Comparison of ENCODE assay signal across 13 cellular contexts in genomic region chr1:42013881-42014470, GRCh38.
DNase-seq lines count a peak whose midpoint lies in the region; ATAC-seq and TF ChIP-seq lines count a peak whose summit lies in the region.
"Had no signal": no experiment of that assay in that cellular context is flagged by ENCODE, and none has a peak within 500 bp of the region (broad histone marks: within the 10 kb centered on the region; RNA-seq: fewer than 3 reads in every experiment).

No MANE protein-coding gene starts in this region.

- no peak for TF ChIP-seq POLR2A in spleen (IDR thresholded peaks at IDR 0.05)

- WGBS in spleen, 5 donors = 30 to 40% (median 32%) methylated on average over 7 of the region's 7 CpGs

- peaks cover 4% of the 10 kb centered on the region for H3K9me3 Mint-ChIP-seq in activated T-cell treated with anti-CD3 and anti-CD28 coated beads, Interleukin-2, amount 50 U/mL, for 24 hours
- no peaks in the 10 kb centered on the region for H3K9me3 Mint-ChIP-seq in endothelial cell (ENCODE audit: unreplicated experiment)
- H3K9me3 Mint-ChIP-seq: activated B cell treated with CpG ODN at 0.5 μM for 24 hours had no signal

- H3K4me1 ChIP-seq in OCI-LY3 (ENCODE audit: low read length) (peaks cover 58% of the 10 kb centered on the region), spleen (peaks cover 6 to 19% (median 16%) of the 10 kb centered on the region in 6 donors), left lung (peaks cover 0 to 8% of the 10 kb centered on the region in 2 donors)
- H3K4me1 ChIP-seq: tibial artery had no signal

- H3K27me3 ChIP-seq in OCI-LY3 (ENCODE audit: low read depth, low read length) (no peaks in the 10 kb centered on the region), spleen (replicated peaks in 1 of 7) (no peaks in the 10 kb centered on the region), left lung (no peaks in the 10 kb centered on the region)
- H3K27me3 ChIP-seq: tibial artery had no signal

- H3K36me3 Mint-ChIP-seq in activated T-cell treated with anti-CD3 and anti-CD28 coated beads, Interleukin-2, amount 50 U/mL, for 24 hours (ENCODE audit: low read depth) = peaks cover 3% of the 10 kb centered on the region
- no peaks in the 10 kb centered on the region for H3K36me3 Mint-ChIP-seq in endothelial cell (ENCODE audit: low read depth, unreplicated experiment)

- H3K79me2 ChIP-seq in OCI-LY3 (ENCODE audit: low read length) = peaks cover 83% of the 10 kb centered on the region

- no peaks in the 10 kb centered on the region for H3K9me3 ChIP-seq in OCI-LY3 (ENCODE audit: insufficient read depth, low read length)
- peaks cover 0 to 3% (median 0%) of the 10 kb centered on the region in 8 donors for H3K9me3 ChIP-seq in spleen
- H3K9me3 ChIP-seq in left lung = no peaks in the 10 kb centered on the region

- H3K4me3 ChIP-seq in OCI-LY3 (ENCODE audit: low read length) (no peak overlapping the region), spleen (no peak overlapping the region), left lung (no peak overlapping the region)
- H3K4me3 ChIP-seq: tibial artery had no signal

- peaks cover 25% of the 10 kb centered on the region for H3K36me3 ChIP-seq in OCI-LY3 (replicated peaks; ENCODE audit: low read depth, low read length)
- no peaks in the 10 kb centered on the region for H3K36me3 ChIP-seq in spleen
- H3K36me3 ChIP-seq in left lung = no peaks in the 10 kb centered on the region
- H3K36me3 ChIP-seq: tibial artery had no signal

- no peaks in the 10 kb centered on the region for H3K27me3 Mint-ChIP-seq in activated T-cell treated with anti-CD3 and anti-CD28 coated beads, Interleukin-2, amount 50 U/mL, for 24 hours
- peaks cover 1% of the 10 kb centered on the region for H3K27me3 Mint-ChIP-seq in endothelial cell (ENCODE audit: unreplicated experiment)

- DNase-seq in activated T-cell treated with anti-CD3 and anti-CD28 coated beads, Interleukin-2, amount 50 U/mL, for 24 hours = no peak
- DNase-seq in activated T-cell treated with anti-CD3 and anti-CD28 coated beads, Interleukin-2, amount 50 U/mL, for 48 hours = no peak
- DNase-seq in endothelial cell (ENCODE audit: low spot score) (no peak), spleen (no peak), ureter (ENCODE audit: low spot score) (no peak), left lung (no peak)
- DNase-seq: activated B cell treated with CpG ODN at 0.5 μM for 24 hours, amniotic stem cell, NCI-H146, PC-3 had no signal

- no peak for ATAC-seq in GM19023 (IDR thresholded peaks at IDR 0.05; ENCODE audit: unreplicated experiment)
- no peak for ATAC-seq in left lung
- ATAC-seq: PC-3 had no signal

- H3K9ac ChIP-seq in OCI-LY3 (ENCODE audit: low read length) = no peak overlapping the region; the same call in 1 of the 2 replicates

- H3K4me2 ChIP-seq in OCI-LY3 (ENCODE audit: low read length) = peak overlapping the region; percentile 25; the same call in 1 of the 2 replicates

- H3K4me1 Mint-ChIP-seq in activated T-cell treated with anti-CD3 and anti-CD28 coated beads, Interleukin-2, amount 50 U/mL, for 24 hours (ENCODE audit: low read depth) = peaks cover 67% of the 10 kb centered on the region
- peaks cover 61% of the 10 kb centered on the region for H3K4me1 Mint-ChIP-seq in endothelial cell (ENCODE audit: unreplicated experiment)

- H2AFZ ChIP-seq in OCI-LY3 (ENCODE audit: low read depth, low read length) = no peak overlapping the region

- H4K20me1 ChIP-seq in OCI-LY3 (ENCODE audit: insufficient read depth, low read length) = no peaks in the 10 kb centered on the region

- TF ChIP-seq CTCF in OCI-LY3 (IDR thresholded peaks at IDR 0.05; ENCODE audit: low read depth, low read length) (no peak), endothelial cell (IDR thresholded peaks at IDR 0.05; ENCODE audit: unreplicated experiment) (no peak), spleen (IDR thresholded peaks at IDR 0.05 in 8 of 11, conservative IDR thresholded peaks at IDR 0.05 in 3 of 11) (no peak), left lung (IDR thresholded peaks at IDR 0.05) (no peak)

- H3K27ac ChIP-seq in OCI-LY3 (ENCODE audit: low read length) = no peak overlapping the region
- H3K27ac ChIP-seq in spleen = peak overlapping the region in 6 of 8 donors; percentile 4 to 52 (median 23)
- no peak overlapping the region for H3K27ac ChIP-seq in left lung
- H3K27ac ChIP-seq: tibial artery had no signal

- peak overlapping the region; percentile 2 for H3K4me3 Mint-ChIP-seq in activated T-cell treated with anti-CD3 and anti-CD28 coated beads, Interleukin-2, amount 50 U/mL, for 24 hours
- H3K4me3 Mint-ChIP-seq in endothelial cell (ENCODE audit: unreplicated experiment) = peak overlapping the region; percentile 34
- H3K4me3 Mint-ChIP-seq: activated B cell treated with CpG ODN at 0.5 μM for 24 hours had no signal

- intact Hi-C loops in spleen (cut with DNase I; ENCODE audit: low total_unique reads) = no loop called here
- intact Hi-C loops in left lung (cut with DNase I) = no loop called here

- H3K27ac Mint-ChIP-seq in activated T-cell treated with anti-CD3 and anti-CD28 coated beads, Interleukin-2, amount 50 U/mL, for 24 hours = no peak overlapping the region
- peak overlapping the region; percentile 93 for H3K27ac Mint-ChIP-seq in endothelial cell (ENCODE audit: unreplicated experiment)
- H3K27ac Mint-ChIP-seq: activated B cell treated with CpG ODN at 0.5 μM for 24 hours had no signal

Comparison
In these comparisons a context has a peak if more than half of its experiments do, and no peak if none do; other contexts are left out.
1. H3K27ac ChIP-seq: peak in spleen (6 of 8); none in OCI-LY3 (single experiment) and left lung (0 of 2).